1 cellular context compared by ENCODE assay signal in the genomic region with DNA sequence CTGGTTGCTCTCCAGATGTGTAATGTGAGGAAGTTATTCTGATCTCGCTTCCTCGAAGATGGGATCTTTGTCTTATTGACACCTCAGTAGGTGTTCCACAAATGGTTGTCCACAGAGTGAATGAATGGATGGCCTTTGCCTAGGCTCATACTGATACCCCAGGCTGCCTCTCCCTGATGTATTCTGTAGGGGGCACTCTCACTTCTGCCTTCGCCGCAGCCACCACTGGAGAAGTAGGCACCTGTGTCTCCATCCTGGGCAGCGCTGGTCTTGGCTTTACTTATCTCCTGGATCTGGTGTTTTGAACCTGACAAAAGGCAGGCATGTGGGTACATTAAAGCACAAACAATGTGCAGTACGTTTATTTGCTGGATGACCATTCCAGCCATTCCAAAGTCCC.
TF ChIP-seq lines count a peak whose summit lies in the region.

No MANE protein-coding gene starts in this region.

TF ChIP-seq in WTC11, 78 proteins besides CTCF, POLR2A, EP300 and RAD21 (continued from another document):
- TF ChIP-seq, protein P1, sequence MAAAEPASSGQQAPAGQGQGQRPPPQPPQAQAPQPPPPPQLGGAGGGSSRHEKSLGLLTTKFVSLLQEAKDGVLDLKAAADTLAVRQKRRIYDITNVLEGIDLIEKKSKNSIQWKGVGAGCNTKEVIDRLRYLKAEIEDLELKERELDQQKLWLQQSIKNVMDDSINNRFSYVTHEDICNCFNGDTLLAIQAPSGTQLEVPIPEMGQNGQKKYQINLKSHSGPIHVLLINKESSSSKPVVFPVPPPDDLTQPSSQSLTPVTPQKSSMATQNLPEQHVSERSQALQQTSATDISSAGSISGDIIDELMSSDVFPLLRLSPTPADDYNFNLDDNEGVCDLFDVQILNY (CRISPR knock-in tag; IDR thresholded peaks at IDR 0.05) = no peak
- TF ChIP-seq ZBTB21 (CRISPR knock-in tag; IDR thresholded peaks at IDR 0.05; ENCODE audit: borderline replicate concordance) (no peak), NR3C1 (CRISPR knock-in tag; conservative IDR thresholded peaks at IDR 0.05; ENCODE audit: low read depth) (no peak)
